2 cellular contexts compared by ENCODE assay signal in genomic region chr5:81826128-81826527, GRCh38.
TF ChIP-seq lines count a peak whose summit lies in the region.

No MANE protein-coding gene starts in this region.

TF ChIP-seq in IMR-90, 13 proteins besides CTCF, POLR2A, EP300 and RAD21:
- TF ChIP-seq CHD1 (IDR thresholded peaks at IDR 0.05; ENCODE audit: low read depth, low read length) (no peak), USF2 (IDR thresholded peaks at IDR 0.05; ENCODE audit: low read depth, low read length) (no peak), MAFK (IDR thresholded peaks at IDR 0.05; ENCODE audit: low read depth, low read length) (no peak), MAZ (IDR thresholded peaks at IDR 0.05; ENCODE audit: borderline replicate concordance, low read depth, low read length) (no peak), CEBPB (IDR thresholded peaks at IDR 0.05; ENCODE audit: low read depth, low read length) (no peak), FOS (IDR thresholded peaks at IDR 0.05; ENCODE audit: low read depth, low read length) (no peak)

TF ChIP-seq in H1, 55 proteins besides CTCF, POLR2A, EP300 and RAD21:
- no peak for TF ChIP-seq CHD2 (IDR thresholded peaks at IDR 0.05; ENCODE audit: low read length)
- TF ChIP-seq BACH1 (IDR thresholded peaks at IDR 0.05; ENCODE audit: low read length): no peak
- no peak for TF ChIP-seq TAF1 (IDR thresholded peaks at IDR 0.05; ENCODE audit: low read depth, low read length)
- no peak for TF ChIP-seq TEAD4 (IDR thresholded peaks at IDR 0.05; ENCODE audit: low read depth, low read length)
- no peak for TF ChIP-seq NRF1 (IDR thresholded peaks at IDR 0.05; ENCODE audit: low read depth, low read length)
- no peak for TF ChIP-seq KDM5A (IDR thresholded peaks at IDR 0.05; ENCODE audit: low read length)
- TF ChIP-seq MAFK (IDR thresholded peaks at IDR 0.05; ENCODE audit: low read depth, low read length): no peak
